9 cellular contexts compared by ENCODE assay signal in the genomic region with DNA sequence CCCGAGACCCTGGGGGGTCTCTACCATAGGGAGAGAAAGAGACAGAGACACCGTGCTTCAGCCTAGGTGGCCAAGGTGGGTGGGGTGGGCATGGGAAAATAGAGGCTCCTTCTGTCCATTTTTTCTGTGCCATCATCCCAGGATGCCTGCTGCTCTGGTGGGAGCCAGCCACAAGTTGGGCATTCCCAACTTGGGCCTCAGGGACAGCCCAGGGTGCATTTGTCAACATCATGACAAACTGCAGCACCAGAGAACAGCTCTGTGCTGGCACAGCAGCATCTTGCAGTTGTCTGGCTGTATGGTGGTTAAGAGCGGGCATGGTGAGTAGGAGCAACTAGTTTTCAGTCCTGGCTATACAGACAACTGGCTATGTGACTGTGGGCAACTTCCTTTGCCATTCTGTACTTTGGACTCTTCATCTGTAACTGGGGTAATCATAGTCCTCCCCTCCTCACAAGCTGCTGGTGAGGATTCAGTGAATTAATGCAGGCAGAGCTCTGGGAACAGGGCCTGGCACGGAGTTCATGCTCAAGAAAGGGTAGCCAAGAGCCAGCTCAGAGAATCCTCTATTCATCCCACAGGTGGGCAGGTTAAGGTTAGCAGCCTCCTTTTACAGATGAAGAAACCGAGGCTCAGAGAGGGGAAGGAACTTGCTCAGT.
DNase-seq lines count a peak whose midpoint lies in the region; ATAC-seq and TF ChIP-seq lines count a peak whose summit lies in the region.
"Had no signal": no experiment of that assay in that cellular context is flagged by ENCODE, and none has a peak within 500 bp of the region (broad histone marks: within the 10 kb centered on the region; RNA-seq: fewer than 3 reads in every experiment).

No MANE protein-coding gene starts in this region.

- H4K91ac ChIP-seq in trophoblast cell (ENCODE audit: low read depth, low read length) = peak overlapping the region; percentile 84

- peak overlapping the region; percentile 17 for H3K14ac ChIP-seq in trophoblast cell (ENCODE audit: low read length)

- H4K20me1 ChIP-seq in hepatocyte (ENCODE audit: insufficient read depth, poor library complexity, severe bottlenecking) = no peaks in the 10 kb centered on the region

- H2AFZ ChIP-seq in hepatocyte = no peak overlapping the region
- no peak overlapping the region for H2AFZ ChIP-seq in trophoblast cell (ENCODE audit: insufficient read depth, low read length, poor library complexity)

- H2BK120ac ChIP-seq in trophoblast cell (ENCODE audit: insufficient read depth, low read length, poor library complexity) = peak overlapping the region; percentile 0

- no peak overlapping the region for H3K9ac ChIP-seq in trophoblast cell (ENCODE audit: low read length)

- H3K4me1 ChIP-seq in SJCRH30 = peaks cover 39% of the 10 kb centered on the region
- H3K4me1 ChIP-seq in hepatocyte (ENCODE audit: insufficient read depth) = peaks cover 44% of the 10 kb centered on the region
- peaks cover 32 to 43% of the 10 kb centered on the region in 2 experiments for H3K4me1 ChIP-seq in trophoblast cell (ENCODE audit: control insufficient read depth in 1 of 2, insufficient read depth in 2 of 2, low read length in 2 of 2)

- peak overlapping the region; percentile 91 for H3K4me2 ChIP-seq in hepatocyte
- H3K4me2 ChIP-seq in trophoblast cell (ENCODE audit: low read length) = no peak overlapping the region

- DNase-seq in SJCRH30 = no peak
- no peak for DNase-seq in hepatocyte (ENCODE audit: low spot score)
- DNase-seq in trophoblast cell = no peak
- DNase-seq in AML-193 (lab: John Stamatoyannopoulos, UW) = no peak

- no peaks in the 10 kb centered on the region for H3K36me3 ChIP-seq in SJCRH30
- no peaks in the 10 kb centered on the region for H3K36me3 ChIP-seq in hepatocyte (replicated peaks; ENCODE audit: insufficient read depth, low read depth)
- H3K36me3 ChIP-seq in trophoblast cell (ENCODE audit: control insufficient read depth in 1 of 2, insufficient read depth in 2 of 2, low read length in 2 of 2) = peaks cover 7 to 8% of the 10 kb centered on the region in 2 experiments

- 97% methylated on average over 5 of the region's 5 CpGs for WGBS in hepatocyte (ENCODE audit: low lambda C conversion rate, missing lambda C conversion rate)
- WGBS in trophoblast cell (ENCODE audit: extremely low coverage, insufficient coverage, insufficient read length) = no CpG with 5 or more reads among the region's 5 CpGs

- no peak overlapping the region for H3K4ac ChIP-seq in trophoblast cell (ENCODE audit: low read depth, low read length)

- no peaks in the 10 kb centered on the region for H3K9me2 ChIP-seq in hepatocyte (replicated peaks; ENCODE audit: insufficient read depth)

- H2BK5ac ChIP-seq in trophoblast cell (ENCODE audit: low read depth, low read length, poor library complexity) = no peak overlapping the region

- H3K27me3 ChIP-seq in SJCRH30 (no peaks in the 10 kb centered on the region), hepatocyte (no peaks in the 10 kb centered on the region), trophoblast cell (ENCODE audit: insufficient read depth, low read length) (no peaks in the 10 kb centered on the region)

- H2AK5ac ChIP-seq in trophoblast cell (ENCODE audit: low read length) = no peak overlapping the region

- no peak overlapping the region for H4K12ac ChIP-seq in trophoblast cell (ENCODE audit: low read depth, low read length)

- H3K27ac ChIP-seq in C4-2B = peak overlapping the region; percentile 65
- peak overlapping the region; percentile 68; the same call in 1 of the 2 replicates for H3K27ac ChIP-seq in SJCRH30
- peak overlapping the region; percentile 99 for H3K27ac ChIP-seq in hepatocyte
- H3K27ac ChIP-seq in trophoblast cell (ENCODE audit: low read depth, low read length) = no peak overlapping the region
- H3K27ac ChIP-seq: HL-60 had no signal

- H2BK12ac ChIP-seq in trophoblast cell (ENCODE audit: low read length) = peak overlapping the region; percentile 10

- TF ChIP-seq CTCF in C4-2B (conservative IDR thresholded peaks at IDR 0.05) (no peak), hepatocyte (IDR thresholded peaks at IDR 0.05; ENCODE audit: poor library complexity) (no peak)

- H3K9me3 ChIP-seq in SJCRH30 (replicated peaks) (no peaks in the 10 kb centered on the region), hepatocyte (ENCODE audit: low read depth) (no peaks in the 10 kb centered on the region), trophoblast cell (ENCODE audit: insufficient read depth, low read depth, low read length) (no peaks in the 10 kb centered on the region)

- H3K18ac ChIP-seq in trophoblast cell (ENCODE audit: low read length) = no peak overlapping the region

- H4K8ac ChIP-seq in trophoblast cell (ENCODE audit: low read depth, low read length) = no peak overlapping the region

- ATAC-seq in HG03469 (IDR thresholded peaks at IDR 0.05; ENCODE audit: unreplicated experiment) (no peak), GM19035 (IDR thresholded peaks at IDR 0.05; ENCODE audit: unreplicated experiment) (no peak), GM18858 (IDR thresholded peaks at IDR 0.05; ENCODE audit: unreplicated experiment) (no peak)

- peaks cover 36% of the 10 kb centered on the region for H3K79me1 ChIP-seq in trophoblast cell (ENCODE audit: low read length)

- no peak overlapping the region for H3K23ac ChIP-seq in trophoblast cell (ENCODE audit: low read length)

- H3K79me2 ChIP-seq in hepatocyte (peaks cover 19% of the 10 kb centered on the region), trophoblast cell (ENCODE audit: control insufficient read depth, insufficient read depth, low read length, poor library complexity) (peaks cover 12% of the 10 kb centered on the region)

- H3K4me3 ChIP-seq in SJCRH30 (no peak overlapping the region; the same call in 1 of the 2 replicates), hepatocyte (no peak overlapping the region), trophoblast cell (ENCODE audit: low read depth, low read length) (no peak overlapping the region)
